ENCODE assay signal across 1 cellular context in genomic region chr19:50215820-50216219, GRCh38.
TF ChIP-seq lines count a peak whose summit lies in the region.

No MANE protein-coding gene starts in this region.

TF ChIP-seq in WTC11, 78 proteins besides CTCF, POLR2A, EP300 and RAD21 (continued from another document):
- no peak for TF ChIP-seq FOXP4 (CRISPR knock-in tag; IDR thresholded peaks at IDR 0.05)
- TF ChIP-seq PREB (CRISPR knock-in tag; IDR thresholded peaks at IDR 0.05; ENCODE audit: borderline replicate concordance): no peak
- no peak for TF ChIP-seq ZNF512 (CRISPR knock-in tag; IDR thresholded peaks at IDR 0.05; ENCODE audit: borderline replicate concordance)
- TF ChIP-seq ZNF138 (CRISPR knock-in tag; conservative IDR thresholded peaks at IDR 0.05): no peak
- TF ChIP-seq ZNF671 (CRISPR knock-in tag; IDR thresholded peaks at IDR 0.05): no peak
- no peak for TF ChIP-seq ERG (CRISPR knock-in tag; IDR thresholded peaks at IDR 0.05)
- no peak for TF ChIP-seq ZMAT4 (CRISPR knock-in tag; IDR thresholded peaks at IDR 0.05)
TF ChIP-seq in WTC11: peak in this region for 0.
